Comparison of ENCODE assay signal across 8 cellular contexts in genomic region chr2:157413342-157414035, GRCh38. TPM values are rescaled to one million over a fixed set of nuclear protein-coding genes. Genes with fewer than 3 reads are reported as not detected.
DNase-seq lines count a peak whose midpoint lies in the region; ATAC-seq and TF ChIP-seq lines count a peak whose summit lies in the region.

No MANE protein-coding gene starts in this region.

- H4K20me1 ChIP-seq in SK-N-SH (ENCODE audit: insufficient read depth): no peaks in the 10 kb centered on the region

- H3K27me3 ChIP-seq in lower lobe of right lung (ENCODE audit: low read depth) (no peaks in the 10 kb centered on the region), SK-N-SH (ENCODE audit: insufficient read depth) (no peaks in the 10 kb centered on the region; the same call in 1 of the 2 replicates)

- TF ChIP-seq CTCF in lower lobe of right lung (IDR thresholded peaks at IDR 0.05) (no peak), SK-N-SH (IDR thresholded peaks at IDR 0.05) (no peak)

- no peak overlapping the region for H3K9ac ChIP-seq in SK-N-SH

- no peaks in the 10 kb centered on the region for H3K36me3 ChIP-seq in lower lobe of right lung
- H3K36me3 ChIP-seq in SK-N-SH (replicated peaks in 1 of 2; ENCODE audit: control insufficient read depth in 1 of 2, insufficient read depth in 2 of 2, low read length in 1 of 2): no peaks in the 10 kb centered on the region

- TF ChIP-seq EP300 in SK-N-SH (IDR thresholded peaks at IDR 0.05; ENCODE audit: borderline replicate concordance in 1 of 2, low read depth in 1 of 2, low read length in 1 of 2): no peak

- no peak overlapping the region for H3K4me3 ChIP-seq in lower lobe of right lung
- H3K4me3 ChIP-seq in SK-N-SH (ENCODE audit: low read depth in 2 of 2, low read length in 1 of 2): no peak overlapping the region

- no peak overlapping the region for H3K4me2 ChIP-seq in SK-N-SH

- CTCF ChIA-PET in SK-N-SH (lab: Yijun Ruan, JAX): no interaction called here

- 25% methylated on average over 4 of the region's 4 CpGs for WGBS in SK-N-SH (ENCODE audit: low lambda C conversion rate)

- peak; percentile 82 for ATAC-seq in GM18508 (IDR thresholded peaks at IDR 0.05; ENCODE audit: insufficient read depth, unreplicated experiment)
- ATAC-seq in GM21825 (IDR thresholded peaks at IDR 0.05; ENCODE audit: unreplicated experiment): peak; percentile 83
- peak; percentile 70 to 78 for ATAC-seq in lower lobe of right lung

- TF ChIP-seq RAD21 in SK-N-SH (IDR thresholded peaks at IDR 0.05; ENCODE audit: low read length): no peak

- no peaks in the 10 kb centered on the region for H3K9me3 ChIP-seq in lower lobe of right lung
- H3K9me3 ChIP-seq in SK-N-SH: no peaks in the 10 kb centered on the region

- no peaks in the 10 kb centered on the region for H3K9me2 ChIP-seq in SK-N-SH

- peak in 3 of 5 donors; percentile 24 to 88 (median 45) for DNase-seq in T-helper 1 cell
- DNase-seq in lower lobe of right lung: no peak
- no peak for DNase-seq in NCI-H187 (lab: John Stamatoyannopoulos, UW)
- no peak for DNase-seq in mucosa of gallbladder (ENCODE audit: low spot score)
- no peak for DNase-seq in SK-N-SH
- DNase-seq in GM19240 (ENCODE audit: insufficient read length, low spot score): no peak

- H3K27ac ChIP-seq in lower lobe of right lung (no peak overlapping the region), SK-N-SH (ENCODE audit: low read depth in 2 of 2, low read length in 1 of 2) (no peak overlapping the region)

- H3F3A ChIP-seq in SK-N-SH (replicated peaks; ENCODE audit: insufficient read depth): no peaks in the 10 kb centered on the region

- intact Hi-C loops in lower lobe of right lung (cut with DNase I): no loop called here

- H3K79me2 ChIP-seq in SK-N-SH (ENCODE audit: insufficient read depth): no peaks in the 10 kb centered on the region

- POLR2A ChIA-PET in SK-N-SH (lab: Yijun Ruan, JAX): no interaction called here

- H3K4me1 ChIP-seq in lower lobe of right lung (peaks cover 20% of the 10 kb centered on the region), SK-N-SH (ENCODE audit: control insufficient read depth in 1 of 2, insufficient read depth in 2 of 2, low read depth in 1 of 2, low read length in 1 of 2) (no peaks in the 10 kb centered on the region)

- no peak overlapping the region for H2AFZ ChIP-seq in SK-N-SH (ENCODE audit: low read depth)

TF ChIP-seq in SK-N-SH, 30 proteins besides CTCF, POLR2A, EP300 and RAD21:
- TF ChIP-seq TEAD4 (IDR thresholded peaks at IDR 0.05; ENCODE audit: borderline replicate concordance, insufficient read depth) (no peak), YY1 (IDR thresholded peaks at IDR 0.05; ENCODE audit: low read depth) (no peak), MXI1 (IDR thresholded peaks at IDR 0.05; ENCODE audit: low read depth, low read length) (no peak), EZH2phosphoT487 (IDR thresholded peaks at IDR 0.05; ENCODE audit: borderline replicate concordance, low read depth) (no peak), ZBTB33 (IDR thresholded peaks at IDR 0.05; ENCODE audit: borderline replicate concordance, low read depth) (no peak), GABPA (IDR thresholded peaks at IDR 0.05; ENCODE audit: low read depth) (no peak), TCF12 (IDR thresholded peaks at IDR 0.05) (no peak), GATA2 (CRISPR knock-in tag; IDR thresholded peaks at IDR 0.05) (no peak), MEF2A (IDR thresholded peaks at IDR 0.05; ENCODE audit: borderline replicate concordance, low read depth) (no peak), PBX3 (IDR thresholded peaks at IDR 0.05) (no peak), RXRA (IDR thresholded peaks at IDR 0.05; ENCODE audit: borderline replicate concordance, low read depth) (no peak), REST (IDR thresholded peaks at IDR 0.05; ENCODE audit: low read depth, low read length) (no peak), POLR2AphosphoS5 (IDR thresholded peaks at IDR 0.05; ENCODE audit: low read depth, low read length) (no peak), FOXJ3 (CRISPR knock-in tag; IDR thresholded peaks at IDR 0.05) (no peak), SMC3 (IDR thresholded peaks at IDR 0.05; ENCODE audit: low read depth, low read length) (no peak)

RNA-seq across cellular contexts. Expression of gene CYTIP, which starts 30.4 kb away (rescaled TPM):
- total RNA-seq in lower lobe of right lung (40.5 TPM), mucosa of gallbladder (10.7 TPM)
- polyA plus RNA-seq in SK-N-SH (2012; rRNA removed): not detected in 2 replicates
- not detected in 2 replicates for polyA plus RNA-seq in SK-N-SH (2012; cell fraction: cytosol; rRNA removed)
- not detected in 2 replicates for polyA plus RNA-seq in SK-N-SH (2012; cell fraction: nucleus; rRNA removed)

Comparison
In these comparisons a context has a peak if more than half of its experiments do, and no peak if none do; other contexts are left out.
1. DNase-seq: peak in T-helper 1 cell (3 of 5); none in lower lobe of right lung (single experiment), NCI-H187 (0 of 2), mucosa of gallbladder (single experiment), SK-N-SH (single experiment) and GM19240 (single experiment).
2. Peak in every context shown above with its lines, with median percentiles within 50 percentile points of each other: ATAC-seq.